Comparison of ENCODE assay signal across 16 cellular contexts in genomic region chr17:82529914-82530300, GRCh38. TPM values are rescaled to one million over a fixed set of nuclear protein-coding genes. Genes with fewer than 3 reads are reported as not detected.
DNase-seq lines count a peak whose midpoint lies in the region; ATAC-seq and TF ChIP-seq lines count a peak whose summit lies in the region.
"Had no signal": no experiment of that assay in that cellular context is flagged by ENCODE, and none has a peak within 500 bp of the region (broad histone marks: within the 10 kb centered on the region; RNA-seq: fewer than 3 reads in every experiment).

No MANE protein-coding gene starts in this region.

- H3K27ac Mint-ChIP-seq in activated naive CD8-positive, alpha-beta T cell: no peak overlapping the region
- H3K27ac Mint-ChIP-seq in activated naive CD8-positive, alpha-beta T cell treated with anti-CD3 and anti-CD28 coated beads for 36 hours: no peak overlapping the region
- H3K27ac Mint-ChIP-seq in mesothelial cell of epicardium: peak overlapping the region; percentile 88
- peak overlapping the region; percentile 94 for H3K27ac Mint-ChIP-seq in type B pancreatic cell

- ATAC-seq in GM18867 (IDR thresholded peaks at IDR 0.05; ENCODE audit: unreplicated experiment): no peak

- H3K4me3 ChIP-seq in adrenal gland: no peak overlapping the region

- WGBS in adrenal gland, 4 donors: 76 to 85% (median 79%) methylated on average over 9 of the region's 9 CpGs

- H3K27me3 ChIP-seq in adrenal gland: no peaks in the 10 kb centered on the region

- no peaks in the 10 kb centered on the region for H3K36me3 ChIP-seq in adrenal gland (replicated peaks in 1 of 2)

- no peak for DNase-seq in activated naive CD8-positive, alpha-beta T cell treated with anti-CD3 and anti-CD28 coated beads for 36 hours
- no peak for DNase-seq in adrenal gland
- DNase-seq in mesothelial cell of epicardium (ENCODE audit: low spot score in 2 of 2, unreplicated experiment in 2 of 2): no peak
- no peak for DNase-seq in type B pancreatic cell (ENCODE audit: extremely low spot score, unreplicated experiment)
- DNase-seq in AG08396 (ENCODE audit: low spot score): no peak
- no peak for DNase-seq in activated CD4-positive, CD25-positive, alpha-beta regulatory T cell (lab: John Stamatoyannopoulos, UW)
- DNase-seq: activated B cell treated with CpG ODN at 0.5 μM for 24 hours, activated T-cell treated with anti-CD3 and anti-CD28 coated beads for 4 hours, GF-D8, NCI-H187 treated with DMSO at 0.1 percent for 48 hours, NCI-H524, OCI-M1, substantia nigra, SW 1271 had no signal

- H3K4me1 Mint-ChIP-seq in activated naive CD8-positive, alpha-beta T cell (ENCODE audit: low read depth): peaks cover 61% of the 10 kb centered on the region
- H3K4me1 Mint-ChIP-seq in activated naive CD8-positive, alpha-beta T cell treated with anti-CD3 and anti-CD28 coated beads for 36 hours: peaks cover 51% of the 10 kb centered on the region
- peaks cover 62% of the 10 kb centered on the region for H3K4me1 Mint-ChIP-seq in mesothelial cell of epicardium
- peaks cover 44% of the 10 kb centered on the region for H3K4me1 Mint-ChIP-seq in type B pancreatic cell (ENCODE audit: unreplicated experiment)

- H3K4me3 Mint-ChIP-seq in activated naive CD8-positive, alpha-beta T cell: peak overlapping the region; percentile 20
- H3K4me3 Mint-ChIP-seq in activated naive CD8-positive, alpha-beta T cell treated with anti-CD3 and anti-CD28 coated beads for 36 hours: no peak overlapping the region
- no peak overlapping the region for H3K4me3 Mint-ChIP-seq in mesothelial cell of epicardium
- peak overlapping the region; percentile 67 for H3K4me3 Mint-ChIP-seq in type B pancreatic cell
- H3K4me3 Mint-ChIP-seq: activated B cell treated with CpG ODN at 0.5 μM for 24 hours had no signal

- H3K27ac ChIP-seq in adrenal gland: peak overlapping the region in 4 of 5 donors; percentile 14 to 92 (median 58)

- H3K4me1 ChIP-seq in adrenal gland (replicated peaks in 1 of 2): peaks cover 35 to 89% of the 10 kb centered on the region in 2 donors

- H3K9me3 Mint-ChIP-seq in activated naive CD8-positive, alpha-beta T cell (ENCODE audit: low read depth): no peaks in the 10 kb centered on the region
- H3K9me3 Mint-ChIP-seq in activated naive CD8-positive, alpha-beta T cell treated with anti-CD3 and anti-CD28 coated beads for 36 hours: no peaks in the 10 kb centered on the region
- H3K9me3 Mint-ChIP-seq in mesothelial cell of epicardium (no peaks in the 10 kb centered on the region), type B pancreatic cell (peaks cover 4% of the 10 kb centered on the region)
- H3K9me3 Mint-ChIP-seq: activated B cell treated with CpG ODN at 0.5 μM for 24 hours had no signal

- H3K9me3 ChIP-seq in adrenal gland (replicated peaks in 1 of 3): no peaks in the 10 kb centered on the region

- peaks cover 5% of the 10 kb centered on the region for H3K36me3 Mint-ChIP-seq in activated naive CD8-positive, alpha-beta T cell
- H3K36me3 Mint-ChIP-seq in activated naive CD8-positive, alpha-beta T cell treated with anti-CD3 and anti-CD28 coated beads for 36 hours: peaks cover 3% of the 10 kb centered on the region
- H3K36me3 Mint-ChIP-seq in mesothelial cell of epicardium: no peaks in the 10 kb centered on the region
- peaks cover 9% of the 10 kb centered on the region for H3K36me3 Mint-ChIP-seq in type B pancreatic cell

- no peak for TF ChIP-seq POLR2A in adrenal gland (IDR thresholded peaks at IDR 0.05)

- TF ChIP-seq CTCF in adrenal gland (IDR thresholded peaks at IDR 0.05) (no peak), mesothelial cell of epicardium (IDR thresholded peaks at IDR 0.05; ENCODE audit: unreplicated experiment) (no peak), type B pancreatic cell (conservative IDR thresholded peaks at IDR 0.05) (no peak)

- no peaks in the 10 kb centered on the region for H3K27me3 Mint-ChIP-seq in activated naive CD8-positive, alpha-beta T cell
- H3K27me3 Mint-ChIP-seq in activated naive CD8-positive, alpha-beta T cell treated with anti-CD3 and anti-CD28 coated beads for 36 hours: no peaks in the 10 kb centered on the region
- H3K27me3 Mint-ChIP-seq in mesothelial cell of epicardium (ENCODE audit: low read depth) (no peaks in the 10 kb centered on the region), type B pancreatic cell (no peaks in the 10 kb centered on the region)
- H3K27me3 Mint-ChIP-seq: activated B cell treated with CpG ODN at 0.5 μM for 24 hours had no signal

- intact Hi-C loops in adrenal gland (cut with DNase I): no loop called here

RNA-seq across cellular contexts. Expression of gene FOXK2, which starts 10.4 kb away (rescaled TPM):
- total RNA-seq in activated naive CD8-positive, alpha-beta T cell treated with anti-CD3 and anti-CD28 coated beads for 36 hours: 10 to 100 TPM; 59.4 to 67.2 TPM
- total RNA-seq in adrenal gland (100 to 1,000 TPM in 1 of 8 donors, 10 to 100 TPM in 7; 30.5 to 138 (median 49.0) TPM), mesothelial cell of epicardium (88.3 to 92.0 TPM (median 91.7 TPM) in 3 replicates), type B pancreatic cell (ENCODE audit: low replicate concordance) (59.5 and 75.5 TPM in 2 replicates)
- 10 to 100 TPM; 33.2 to 43.0 (median 38.9) TPM for polyA plus RNA-seq in adrenal gland

Comparison
In these comparisons a context has a peak if more than half of its experiments do, and no peak if none do; other contexts are left out.
1. H3K4me3 Mint-ChIP-seq: peak in activated naive CD8-positive, alpha-beta T cell (single experiment) and type B pancreatic cell (single experiment); none in activated naive CD8-positive, alpha-beta T cell treated with anti-CD3 and anti-CD28 coated beads for 36 hours (single experiment) and mesothelial cell of epicardium (single experiment).
2. H3K27ac Mint-ChIP-seq: peak in mesothelial cell of epicardium (single experiment) and type B pancreatic cell (single experiment); none in activated naive CD8-positive, alpha-beta T cell (single experiment) and activated naive CD8-positive, alpha-beta T cell treated with anti-CD3 and anti-CD28 coated beads for 36 hours (single experiment).